In genomic region chr11:57499413-57499982, GRCh38 we compare ENCODE assay signal across 8 cellular contexts. TPM values are rescaled to one million over a fixed set of nuclear protein-coding genes. Genes with fewer than 3 reads are reported as not detected.
DNase-seq lines count a peak whose midpoint lies in the region; ATAC-seq and TF ChIP-seq lines count a peak whose summit lies in the region.

No MANE protein-coding gene starts in this region.

- TF ChIP-seq CTCF in 22Rv1 (IDR thresholded peaks at IDR 0.05) (no peak), heart right ventricle (IDR thresholded peaks at IDR 0.05) (peak in 1 of 9 donors; percentile 16), osteoblast (IDR thresholded peaks at IDR 0.05; ENCODE audit: extremely low read depth, low read depth, low read length) (no peak)

- ATAC-seq in GM18511 (IDR thresholded peaks at IDR 0.05; ENCODE audit: unreplicated experiment) = peak; percentile 100
- peak; percentile 99 for ATAC-seq in HG02981 (IDR thresholded peaks at IDR 0.05; ENCODE audit: unreplicated experiment)
- ATAC-seq in heart right ventricle = peak; percentile 99 to 100 (median 99)
- ATAC-seq in GM21717 (IDR thresholded peaks at IDR 0.05; ENCODE audit: unreplicated experiment) = no peak

- peaks cover 7 to 36% (median 30%) of the 10 kb centered on the region in 9 donors for H3K4me1 ChIP-seq in heart right ventricle
- peaks cover 9% of the 10 kb centered on the region for H3K4me1 ChIP-seq in osteoblast (ENCODE audit: insufficient read depth, low read length)

- H3K9me3 ChIP-seq in heart right ventricle = no peaks in the 10 kb centered on the region
- no peaks in the 10 kb centered on the region for H3K9me3 ChIP-seq in osteoblast (ENCODE audit: low read depth, low read length)

- H3K27me3 ChIP-seq in heart right ventricle (no peaks in the 10 kb centered on the region), osteoblast (ENCODE audit: insufficient read depth, low read length) (no peaks in the 10 kb centered on the region)

- peak overlapping the region; percentile 94 for H2AFZ ChIP-seq in osteoblast (ENCODE audit: low read length)

- WGBS in heart right ventricle, 2 donors = 1 to 3% methylated on average over 34 to 35 of the region's 35 CpGs

- H3K36me3 ChIP-seq in heart right ventricle (peaks cover 0 to 26% (median 0%) of the 10 kb centered on the region in 9 donors), osteoblast (ENCODE audit: insufficient read depth, low read length) (no peaks in the 10 kb centered on the region)

- DNase-seq in NCI-H524 treated with DMSO at 0.1 percent for 48 hours (lab: John Stamatoyannopoulos, UW) (peak; percentile 66), heart right ventricle (peak; percentile 97 to 99), osteoblast (ENCODE audit: insufficient read length, low spot score, missing footprints) (peak; percentile 100)

- no peaks in the 10 kb centered on the region for H3K79me2 ChIP-seq in osteoblast (ENCODE audit: insufficient read depth, low read length)

- no peaks in the 10 kb centered on the region for H4K20me1 ChIP-seq in osteoblast (ENCODE audit: insufficient read depth, low read length)

- H3K27ac ChIP-seq in 22Rv1 (peak overlapping the region; percentile 71), angular gyrus (ENCODE audit: low read depth, low read length) (peak overlapping the region; percentile 70), heart right ventricle (peak overlapping the region; percentile 48 to 90 (median 78)), osteoblast (ENCODE audit: low read depth, low read length) (peak overlapping the region; percentile 61)

- H3K4me3 ChIP-seq in heart right ventricle (peak overlapping the region in 9 of 10 donors; percentile 2 to 47 (median 38)), osteoblast (ENCODE audit: insufficient read depth, low read length) (peak overlapping the region; percentile 73)

- H3K4me2 ChIP-seq in osteoblast (ENCODE audit: insufficient read depth, low read length) = peak overlapping the region; percentile 93

- intact Hi-C loops in heart right ventricle (cut with DNase I) = loop anchor here in 3 of 10 donors (1.0 to 10.0 kb wide), 3 partner anchors 15 to 145 kb away; partner anchors contain the start of genes SLC43A1 (in 2 of the 3) and YPEL4 (in 1 of the 3)

RNA-seq across cellular contexts. Expression of gene SLC43A1, which starts 16.0 kb away (rescaled TPM):
- total RNA-seq in heart right ventricle (1 to 10 TPM; 3.4 to 8.9 (median 4.7) TPM), osteoblast (18.5 and 28.0 TPM in 2 replicates)
- polyA plus RNA-seq in heart right ventricle = 10 to 100 TPM in 1 of 2 donors, 1 to 10 TPM in 1; 6.7 to 16.5 TPM

RNA-seq across cellular contexts. Expression of gene TIMM10, which starts 31.1 kb away (rescaled TPM):
- total RNA-seq in heart right ventricle (10 to 100 TPM; 38.0 to 76.6 (median 51.5) TPM), osteoblast (22.1 and 25.7 TPM in 2 replicates)
- polyA plus RNA-seq in heart right ventricle = 100 to 1,000 TPM in 1 of 2 donors, 10 to 100 TPM in 1; 22.9 to 163 TPM

RNA-seq across cellular contexts. Expression of gene SMTNL1, which starts 37.9 kb away (rescaled TPM):
- total RNA-seq in heart right ventricle (not detected), osteoblast (not detected in 2 replicates)
- not detected for polyA plus RNA-seq in heart right ventricle

RNA-seq across cellular contexts. Expression of gene RTN4RL2, which starts 39.2 kb away (rescaled TPM):
- total RNA-seq in heart right ventricle = 1 to 10 TPM in 3 of 10 donors, under 1 TPM in 7; 0.33 to 1.5 (median 0.87) TPM
- 1 to 10 TPM in 1 of 2 donors, under 1 TPM in 1; 0.88 to 1.3 TPM for polyA plus RNA-seq in heart right ventricle
- 0.29 and 0.36 TPM in 2 replicates for total RNA-seq in osteoblast
